ENCODE assay signal across 1 cellular context in genomic region chr7:123615344-123615743, GRCh38.
TF ChIP-seq lines count a peak whose summit lies in the region.

No MANE protein-coding gene starts in this region.

TF ChIP-seq in K562, 482 proteins besides CTCF, POLR2A, EP300 and RAD21:
- peak; percentile 53; the same call in 1 of the 2 replicates for TF ChIP-seq TEAD4 (IDR thresholded peaks at IDR 0.05; ENCODE audit: low read length)
- no peak for TF ChIP-seq TEAD4 (CRISPR knock-in tag; IDR thresholded peaks at IDR 0.05; ENCODE audit: borderline replicate concordance)
- no peak for TF ChIP-seq ZNF583 (CRISPR knock-in tag; IDR thresholded peaks at IDR 0.05)
- no peak for TF ChIP-seq SMC3 (conservative IDR thresholded peaks at IDR 0.05; ENCODE audit: insufficient read depth, low read depth, low read length)
- TF ChIP-seq NBN (IDR thresholded peaks at IDR 0.05; ENCODE audit: low read depth), result no peak
- TF ChIP-seq RCOR1 (IDR thresholded peaks at IDR 0.05; ENCODE audit: borderline replicate concordance in 1 of 2, low read depth in 2 of 2, low read length in 2 of 2), result no peak
TF ChIP-seq in K562: peak in this region for 1.
